In the genomic region with DNA sequence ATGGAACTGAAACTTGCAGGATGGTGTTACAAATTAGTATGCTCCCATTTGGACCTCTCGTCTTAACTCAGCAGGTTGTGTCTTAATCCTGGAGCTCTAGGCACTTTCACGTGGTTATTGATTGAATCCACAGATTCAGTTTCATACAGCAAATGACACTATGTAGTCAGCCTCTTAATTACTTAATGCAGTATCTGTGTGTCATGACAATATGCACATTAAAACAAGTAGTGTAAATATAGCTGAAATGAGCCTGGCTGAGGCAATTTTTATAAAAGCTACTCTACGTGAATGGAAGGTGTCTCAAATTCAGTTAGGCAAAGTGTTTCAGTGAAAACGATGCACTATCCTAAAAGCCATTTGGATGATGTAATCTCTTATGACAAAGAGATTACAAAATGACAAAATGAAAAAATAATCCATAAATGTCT, we compare ENCODE assay signal across 17 cellular contexts.
DNase-seq lines count a peak whose midpoint lies in the region; ATAC-seq and TF ChIP-seq lines count a peak whose summit lies in the region.
"Had no signal": no experiment of that assay in that cellular context is flagged by ENCODE, and none has a peak within 500 bp of the region (broad histone marks: within the 10 kb centered on the region; RNA-seq: fewer than 3 reads in every experiment).

No MANE protein-coding gene starts in this region.

- no peak overlapping the region for H3K4me3 ChIP-seq in SK-N-SH (ENCODE audit: low read depth in 2 of 2, low read length in 1 of 2)
- H3K4me3 ChIP-seq in endocrine pancreas (ENCODE audit: control insufficient read depth, insufficient read depth, low read length) = peak overlapping the region; percentile 1
- H3K4me3 ChIP-seq in endodermal cell (ENCODE audit: low read length) = no peak overlapping the region
- H3K4me3 ChIP-seq: transverse colon had no signal

- H3K27me3 ChIP-seq in SK-N-SH (ENCODE audit: insufficient read depth) = no peaks in the 10 kb centered on the region
- H3K27me3 ChIP-seq in endocrine pancreas (ENCODE audit: control insufficient read depth, insufficient read depth, low read length) = no peaks in the 10 kb centered on the region
- no peaks in the 10 kb centered on the region for H3K27me3 ChIP-seq in endodermal cell (ENCODE audit: control insufficient read depth, insufficient read depth, low read length, poor library complexity, severe bottlenecking)
- H3K27me3 ChIP-seq: transverse colon had no signal

- ATAC-seq in SK-N-SH treated with all-trans-retinoic acid at 6 μM for 48 hours (no peak), HG03097 (IDR thresholded peaks at IDR 0.05; ENCODE audit: low FRiP score, unreplicated experiment) (no peak), HG03342 (IDR thresholded peaks at IDR 0.05; ENCODE audit: unreplicated experiment) (no peak)
- ATAC-seq: stimulated activated memory B cell treated with anti-CD40 and anti-IgM and Interleukin-4, amounts not matched to agents 10 μg/mL and 1 μg/mL and 100 μg/mL, for 72 hours had no signal

- no peak overlapping the region for H3K9ac ChIP-seq in SK-N-SH
- H3K9ac ChIP-seq in endocrine pancreas (ENCODE audit: control insufficient read depth, insufficient read depth, low read length) = no peak overlapping the region
- H3K9ac ChIP-seq in endodermal cell (ENCODE audit: extremely low read depth, low read length, poor library complexity, severe bottlenecking) = no peak overlapping the region

- H3K36me3 ChIP-seq in SK-N-SH (replicated peaks in 1 of 2; ENCODE audit: control insufficient read depth in 1 of 2, insufficient read depth in 2 of 2, low read length in 1 of 2) (no peaks in the 10 kb centered on the region), endocrine pancreas (ENCODE audit: control insufficient read depth, insufficient read depth, low read length) (no peaks in the 10 kb centered on the region), endodermal cell (ENCODE audit: control insufficient read depth, insufficient read depth, low read length) (no peaks in the 10 kb centered on the region)
- H3K36me3 ChIP-seq: transverse colon had no signal

- H3F3A ChIP-seq in SK-N-SH (replicated peaks; ENCODE audit: insufficient read depth) = peaks cover 24% of the 10 kb centered on the region

- H3K27me3 Mint-ChIP-seq in endodermal cell (ENCODE audit: insufficient read depth) = peaks cover 3% of the 10 kb centered on the region
- H3K27me3 Mint-ChIP-seq: activated CD4-positive, alpha-beta T cell treated with anti-CD3 and anti-CD28 coated beads, Interleukin-2, amount 10 ng/mL, durations not matched to agents 24 days and 14 days; CD4-positive, alpha-beta T cell; stimulated activated memory B cell treated with anti-CD40 and anti-IgM and Interleukin-4, amounts not matched to agents 10 μg/mL and 1 μg/mL and 100 μg/mL, for 72 hours had no signal

- no peaks in the 10 kb centered on the region for H3K36me3 Mint-ChIP-seq in endodermal cell (ENCODE audit: low read depth)
- H3K36me3 Mint-ChIP-seq: stimulated activated memory B cell treated with anti-CD40 and anti-IgM and Interleukin-4, amounts not matched to agents 10 μg/mL and 1 μg/mL and 100 μg/mL, for 72 hours had no signal

- H3K9me3 ChIP-seq in SK-N-SH (no peaks in the 10 kb centered on the region), endocrine pancreas (ENCODE audit: control insufficient read depth, low read length) (no peaks in the 10 kb centered on the region), endodermal cell (ENCODE audit: control insufficient read depth, low read length) (no peaks in the 10 kb centered on the region)
- H3K9me3 ChIP-seq: transverse colon had no signal

- H3K27ac Mint-ChIP-seq in endodermal cell = no peak overlapping the region
- H3K27ac Mint-ChIP-seq: activated CD4-positive, alpha-beta T cell treated with anti-CD3 and anti-CD28 coated beads, Interleukin-2, amount 10 ng/mL, durations not matched to agents 24 days and 14 days; CD4-positive, alpha-beta T cell; stimulated activated memory B cell treated with anti-CD40 and anti-IgM and Interleukin-4, amounts not matched to agents 10 μg/mL and 1 μg/mL and 100 μg/mL, for 72 hours had no signal

- H3K4me3 Mint-ChIP-seq in endodermal cell = no peak overlapping the region
- H3K4me3 Mint-ChIP-seq: activated CD4-positive, alpha-beta T cell treated with anti-CD3 and anti-CD28 coated beads, Interleukin-2, amount 10 ng/mL, durations not matched to agents 24 days and 14 days; CD4-positive, alpha-beta T cell; neural crest cell; stimulated activated memory B cell treated with anti-CD40 and anti-IgM and Interleukin-4, amounts not matched to agents 10 μg/mL and 1 μg/mL and 100 μg/mL, for 72 hours had no signal

- H2AFZ ChIP-seq in SK-N-SH (ENCODE audit: low read depth) = no peak overlapping the region

- TF ChIP-seq CTCF in SK-N-SH (IDR thresholded peaks at IDR 0.05) (no peak), endodermal cell (conservative IDR thresholded peaks at IDR 0.05) (no peak)

- POLR2A ChIA-PET in SK-N-SH (lab: Yijun Ruan, JAX) = no interaction called here

- TF ChIP-seq RAD21 in SK-N-SH (IDR thresholded peaks at IDR 0.05; ENCODE audit: low read length) = no peak

- H4K20me1 ChIP-seq in SK-N-SH (ENCODE audit: insufficient read depth) = no peaks in the 10 kb centered on the region

- 87% methylated on average over 4 of the region's 4 CpGs for WGBS in SK-N-SH (ENCODE audit: low lambda C conversion rate)
- WGBS in endodermal cell (ENCODE audit: insufficient coverage in 1 of 2, insufficient read length in 1 of 2), 2 experiments = 79 to 88% methylated on average over 4 of the region's 4 CpGs

- no peaks in the 10 kb centered on the region for H3K9me3 Mint-ChIP-seq in endodermal cell
- H3K9me3 Mint-ChIP-seq: activated CD4-positive, alpha-beta T cell treated with anti-CD3 and anti-CD28 coated beads, Interleukin-2, amount 10 ng/mL, durations not matched to agents 24 days and 14 days; neural crest cell; stimulated activated memory B cell treated with anti-CD40 and anti-IgM and Interleukin-4, amounts not matched to agents 10 μg/mL and 1 μg/mL and 100 μg/mL, for 72 hours had no signal

- CTCF ChIA-PET in SK-N-SH (lab: Yijun Ruan, JAX) = no interaction called here

- TF ChIP-seq EP300 in SK-N-SH (IDR thresholded peaks at IDR 0.05; ENCODE audit: borderline replicate concordance in 1 of 2, low read depth in 1 of 2, low read length in 1 of 2) = no peak

- no peaks in the 10 kb centered on the region for H3K79me2 ChIP-seq in SK-N-SH (ENCODE audit: insufficient read depth)

- H3K4me2 ChIP-seq in SK-N-SH = no peak overlapping the region

- H3K4me1 Mint-ChIP-seq in endodermal cell = peaks cover 27% of the 10 kb centered on the region
- H3K4me1 Mint-ChIP-seq: activated CD4-positive, alpha-beta T cell treated with anti-CD3 and anti-CD28 coated beads, Interleukin-2, amount 10 ng/mL, durations not matched to agents 24 days and 14 days; stimulated activated memory B cell treated with anti-CD40 and anti-IgM and Interleukin-4, amounts not matched to agents 10 μg/mL and 1 μg/mL and 100 μg/mL, for 72 hours had no signal

- no peak overlapping the region; a peak in 2 of 4 replicates for H3K27ac ChIP-seq in SK-N-SH (ENCODE audit: low read depth in 2 of 2, low read length in 1 of 2)
- H3K27ac ChIP-seq in endodermal cell (ENCODE audit: low read depth, low read length) = no peak overlapping the region

- H3K4me1 ChIP-seq in SK-N-SH (ENCODE audit: control insufficient read depth in 1 of 2, insufficient read depth in 2 of 2, low read depth in 1 of 2, low read length in 1 of 2) (peaks cover 12 to 33% of the 10 kb centered on the region in 2 experiments), endocrine pancreas (ENCODE audit: control insufficient read depth, insufficient read depth, low read length) (no peaks in the 10 kb centered on the region), endodermal cell (ENCODE audit: control insufficient read depth, insufficient read depth, low read length) (peaks cover 11% of the 10 kb centered on the region)

- no peaks in the 10 kb centered on the region for H3K9me2 ChIP-seq in SK-N-SH

- DNase-seq in SK-N-SH (no peak), NCI-H524 (lab: John Stamatoyannopoulos, UW) (peak; percentile 57 to 89), endodermal cell (no peak), DMS53 treated with DMSO at 0.1 percent for 48 hours (lab: John Stamatoyannopoulos, UW; ENCODE audit: unreplicated experiment) (no peak)
- DNase-seq: activated CD4-positive, alpha-beta T cell treated with anti-CD3 and anti-CD28 coated beads, Interleukin-2, amount 10 ng/mL, durations not matched to agents 24 days and 14 days; activated CD8-positive, alpha-beta memory T cell treated with anti-CD3 and anti-CD28 coated beads, Interleukin-2, amount 50 U/mL, for 48 hours; activated naive CD4-positive, alpha-beta T cell; aorta; CD4-positive, alpha-beta T cell; SHP77 treated with DMSO at 0.1 percent for 48 hours; transverse colon had no signal

TF ChIP-seq in SK-N-SH treated with all-trans-retinoic acid at 6 μM for 48 hours, 23 proteins besides CTCF, POLR2A, EP300 and RAD21:
- TF ChIP-seq OSR1 (CRISPR knock-in tag; IDR thresholded peaks at IDR 0.05) = no peak
- TF ChIP-seq ISL1 (CRISPR knock-in tag; IDR thresholded peaks at IDR 0.05) = peak; percentile 21; the same call in 1 of the 2 replicates

TF ChIP-seq in SK-N-SH, 30 proteins besides CTCF, POLR2A, EP300 and RAD21 (continues in another document):
- no peak for TF ChIP-seq POLR2AphosphoS5 (IDR thresholded peaks at IDR 0.05; ENCODE audit: low read depth, low read length)
- TF ChIP-seq RFX5 (IDR thresholded peaks at IDR 0.05; ENCODE audit: low read length) = no peak
- TF ChIP-seq GABPA (IDR thresholded peaks at IDR 0.05; ENCODE audit: low read depth) = no peak

Comparison
In these comparisons a context has a peak if more than half of its experiments do, and no peak if none do; other contexts are left out.
1. DNase-seq: peak in NCI-H524 (2 of 2); none in SK-N-SH (single experiment), endodermal cell (single experiment) and DMS53 treated with DMSO at 0.1 percent for 48 hours (single experiment).